1 cellular context compared by ENCODE assay signal in the genomic region with DNA sequence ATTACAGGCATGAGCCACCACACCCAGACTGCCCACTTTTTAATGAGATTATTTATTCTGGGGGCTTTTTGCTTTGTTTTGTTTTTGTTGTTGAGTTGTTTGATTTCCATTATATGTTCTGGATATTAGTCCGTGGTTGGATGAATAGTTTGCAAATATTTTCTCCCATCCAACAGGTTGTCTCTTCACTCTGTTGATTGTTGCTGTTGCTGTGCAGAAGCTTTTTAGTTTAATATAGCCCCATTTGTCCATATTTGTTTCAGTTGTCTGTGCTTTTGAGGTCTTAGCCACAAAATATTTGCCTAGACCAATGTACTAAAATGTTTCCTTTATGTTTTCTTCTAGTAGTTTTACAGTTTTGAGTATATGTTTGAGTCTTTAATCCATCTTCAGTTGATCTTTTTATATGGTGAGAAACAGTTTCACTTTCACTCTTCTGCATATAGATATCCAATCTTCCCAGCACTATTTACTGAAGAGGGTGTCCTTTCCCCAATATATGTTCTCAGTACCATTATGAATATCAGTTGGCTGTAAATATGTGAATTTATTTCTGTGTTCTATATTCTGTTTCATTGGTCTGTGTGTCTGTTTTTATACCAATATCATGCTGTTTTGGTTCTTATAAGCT.
TF ChIP-seq lines count a peak whose summit lies in the region.

No MANE protein-coding gene starts in this region.

TF ChIP-seq in GM12878, 131 proteins besides CTCF, POLR2A, EP300 and RAD21:
- TF ChIP-seq, protein P1, sequence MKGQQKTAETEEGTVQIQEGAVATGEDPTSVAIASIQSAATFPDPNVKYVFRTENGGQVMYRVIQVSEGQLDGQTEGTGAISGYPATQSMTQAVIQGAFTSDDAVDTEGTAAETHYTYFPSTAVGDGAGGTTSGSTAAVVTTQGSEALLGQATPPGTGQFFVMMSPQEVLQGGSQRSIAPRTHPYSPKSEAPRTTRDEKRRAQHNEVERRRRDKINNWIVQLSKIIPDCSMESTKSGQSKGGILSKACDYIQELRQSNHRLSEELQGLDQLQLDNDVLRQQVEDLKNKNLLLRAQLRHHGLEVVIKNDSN (IDR thresholded peaks at IDR 0.05; ENCODE audit: borderline replicate concordance, extremely low read length, insufficient read depth, low read depth, low read length), result no peak
- no peak for TF ChIP-seq CREM (IDR thresholded peaks at IDR 0.05; ENCODE audit: low read depth)
- TF ChIP-seq MYC (IDR thresholded peaks at IDR 0.05; ENCODE audit: insufficient read depth, insufficient read length, insufficient replicate concordance, low read length, severe bottlenecking), result no peak
- no peak for TF ChIP-seq FOS (IDR thresholded peaks at IDR 0.05; ENCODE audit: borderline replicate concordance, extremely low read depth, insufficient read length)
- TF ChIP-seq BACH1 (IDR thresholded peaks at IDR 0.05; ENCODE audit: borderline replicate concordance), result no peak
- TF ChIP-seq NBN (IDR thresholded peaks at IDR 0.05), result no peak
- no peak for TF ChIP-seq EZH2 (IDR thresholded peaks at IDR 0.05; ENCODE audit: borderline replicate concordance, control insufficient read depth, low read depth, low read length)
- no peak for TF ChIP-seq JUNB (IDR thresholded peaks at IDR 0.05)
- no peak for TF ChIP-seq DPF2 (IDR thresholded peaks at IDR 0.05)
- no peak for TF ChIP-seq PML (IDR thresholded peaks at IDR 0.05; ENCODE audit: low read length)
- no peak for TF ChIP-seq MYB (IDR thresholded peaks at IDR 0.05; ENCODE audit: borderline replicate concordance, low read depth, low read length)
